2 cellular contexts compared by ENCODE assay signal in the genomic region with DNA sequence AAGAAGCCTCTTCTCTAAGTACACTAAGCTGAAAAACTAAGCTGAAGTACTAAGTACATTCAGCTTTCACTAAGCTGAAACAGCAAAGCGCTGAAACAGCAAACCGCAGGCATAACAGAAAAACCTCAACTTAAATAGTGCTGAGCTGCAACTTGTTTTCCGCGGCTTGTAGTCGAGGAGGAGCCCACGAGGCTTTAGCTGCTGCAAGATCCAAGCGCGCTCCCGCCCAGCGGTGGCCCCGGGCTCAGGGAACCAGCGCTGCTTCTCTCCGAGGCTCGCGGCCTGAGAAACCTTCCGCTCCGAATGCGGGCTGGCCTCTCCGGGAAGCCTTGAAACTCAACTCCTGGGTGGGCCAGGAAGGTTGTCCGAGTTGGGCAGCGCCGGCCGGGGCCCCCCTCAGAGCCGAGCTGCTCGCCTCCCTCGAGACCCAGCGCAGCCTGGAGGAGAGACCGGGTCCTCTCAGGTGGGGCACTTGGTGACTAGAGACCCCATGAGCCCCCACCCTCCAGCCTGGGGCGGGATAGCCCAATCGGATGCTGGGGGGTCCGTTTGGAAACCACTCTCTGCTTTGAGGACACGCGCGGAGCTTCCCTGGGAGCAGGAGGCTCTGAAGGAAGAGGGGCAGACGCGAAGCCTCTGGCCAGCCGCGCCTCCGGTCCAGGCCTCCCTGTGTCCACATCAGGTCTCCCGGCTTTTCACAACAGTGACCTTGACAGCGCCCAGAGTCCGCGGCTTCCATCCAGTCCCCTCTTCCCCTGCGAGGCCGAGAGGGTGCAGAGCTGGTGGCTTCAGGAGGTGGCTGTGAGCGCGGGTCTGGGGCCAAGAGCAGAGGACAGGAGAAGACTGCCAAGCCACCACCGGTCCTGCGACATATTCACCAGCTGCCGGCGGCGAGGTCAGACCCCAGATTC.
TF ChIP-seq lines count a peak whose summit lies in the region.

No MANE protein-coding gene starts in this region.

TF ChIP-seq in SK-N-SH treated with all-trans-retinoic acid at 6 μM for 48 hours, 23 proteins besides CTCF, POLR2A, EP300 and RAD21 (continued from another document):
- TF ChIP-seq PATZ1 (CRISPR knock-in tag; IDR thresholded peaks at IDR 0.05; ENCODE audit: borderline replicate concordance) (no peak), TCF4 (CRISPR knock-in tag; IDR thresholded peaks at IDR 0.05; ENCODE audit: borderline replicate concordance) (no peak), GLIS3 (CRISPR knock-in tag; IDR thresholded peaks at IDR 0.05) (no peak), ARNTL (CRISPR knock-in tag; IDR thresholded peaks at IDR 0.05; ENCODE audit: borderline replicate concordance, low read depth) (no peak), CSRNP3 (CRISPR knock-in tag; IDR thresholded peaks at IDR 0.05) (no peak), ZFP3 (CRISPR knock-in tag; IDR thresholded peaks at IDR 0.05) (no peak), OSR1 (CRISPR knock-in tag; IDR thresholded peaks at IDR 0.05) (no peak)

TF ChIP-seq in K562, 482 proteins besides CTCF, POLR2A, EP300 and RAD21 (continued from another document):
- TF ChIP-seq HBP1 (CRISPR knock-in tag; IDR thresholded peaks at IDR 0.05), result no peak
- no peak for TF ChIP-seq ZNF324 (CRISPR knock-in tag; IDR thresholded peaks at IDR 0.05)
- TF ChIP-seq CBFA2T3 (IDR thresholded peaks at IDR 0.05), result no peak
- no peak for TF ChIP-seq ZNF740 (CRISPR knock-in tag; IDR thresholded peaks at IDR 0.05)
- TF ChIP-seq ZNF740 (tag; IDR thresholded peaks at IDR 0.05), result no peak
- TF ChIP-seq LEF1 (IDR thresholded peaks at IDR 0.05), result no peak
- TF ChIP-seq ZHX1 (conservative IDR thresholded peaks at IDR 0.05; ENCODE audit: low read length), result no peak
- no peak for TF ChIP-seq ZNF699 (CRISPR knock-in tag; IDR thresholded peaks at IDR 0.05; ENCODE audit: insufficient replicate concordance)
- TF ChIP-seq THRA (IDR thresholded peaks at IDR 0.05), result no peak
- TF ChIP-seq RNF2 (IDR thresholded peaks at IDR 0.05), result 0 out of 2 replicates have a peak, but pooled peaks have one; percentile 44
- no peak for TF ChIP-seq NFRKB (IDR thresholded peaks at IDR 0.05; ENCODE audit: low read depth)
- TF ChIP-seq E2F6 (IDR thresholded peaks at IDR 0.05; ENCODE audit: borderline replicate concordance in 1 of 2, extremely low read depth in 1 of 2, insufficient read depth in 1 of 2, insufficient read length in 1 of 2, low read depth in 1 of 2, low read length in 1 of 2, poor library complexity in 1 of 2, severe bottlenecking in 1 of 2), result peak in 1 of 2 experiments; percentile 46
- TF ChIP-seq C11orf30 (IDR thresholded peaks at IDR 0.05; ENCODE audit: low read depth), result peak; percentile 13; the same call in 1 of the 2 replicates
- no peak for TF ChIP-seq EP400 (IDR thresholded peaks at IDR 0.05)
